In the genomic region with DNA sequence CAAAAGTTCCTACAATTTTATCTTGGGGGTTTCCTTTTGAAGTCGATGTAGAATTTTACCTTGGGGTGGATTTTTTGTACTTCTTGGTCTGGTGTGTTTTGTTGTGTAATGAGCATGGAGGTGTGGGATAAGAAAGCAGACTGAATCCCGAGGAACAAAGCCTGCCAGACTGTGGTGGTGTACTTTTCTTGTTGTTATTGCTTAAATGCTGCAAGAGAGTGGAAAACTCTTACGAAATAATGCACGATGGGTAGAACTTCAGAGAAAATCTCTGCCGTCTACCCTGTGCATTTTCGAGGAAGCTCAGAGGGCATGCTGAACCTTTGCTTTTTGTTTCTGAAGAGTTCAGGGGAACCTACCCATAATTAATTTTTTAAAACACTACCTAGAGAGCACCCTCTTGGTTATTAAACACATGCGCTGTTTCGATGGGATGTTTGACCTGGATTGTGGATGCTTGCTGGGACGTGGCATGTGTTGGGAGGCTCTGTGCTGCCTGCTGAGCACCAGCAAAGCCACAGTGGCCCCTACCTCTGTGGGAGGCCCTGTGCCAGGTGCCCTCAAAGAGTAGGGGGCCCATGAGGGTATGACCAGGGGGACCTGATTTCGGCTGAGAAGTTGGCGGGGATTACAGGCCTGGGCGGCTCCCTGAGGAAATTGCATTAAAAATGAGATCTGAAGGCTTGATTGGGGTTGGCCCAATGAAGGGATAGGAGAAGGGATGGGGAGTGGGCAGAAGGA, we compare ENCODE assay signal across 32 cellular contexts.
A peak's percentile ranks its signal among the peaks of the same experiment; 100 is the strongest.
DNase-seq lines count a peak whose midpoint lies in the region; ATAC-seq, FAIRE-seq and TF ChIP-seq lines count a peak whose summit lies in the region.
"Had no signal": no experiment of that assay in that cellular context is flagged by ENCODE, and none has a peak within 500 bp of the region (broad histone marks: within the 10 kb centered on the region; RNA-seq: fewer than 3 reads in every experiment).

No MANE protein-coding gene starts in this region.

- H2AK5ac ChIP-seq in neuronal stem cell (ENCODE audit: low read depth, low read length), result peak overlapping the region; percentile 2

- H3K4me1 Mint-ChIP-seq in astrocyte (ENCODE audit: low read depth, unreplicated experiment), result peaks cover 76% of the 10 kb centered on the region
- H3K4me1 Mint-ChIP-seq: activated naive CD8-positive, alpha-beta T cell treated with anti-CD3 and anti-CD28 coated beads for 36 hours had no signal

- H3K79me2 ChIP-seq in astrocyte (ENCODE audit: insufficient read depth, low read length), result peaks cover 58% of the 10 kb centered on the region

- H3K27ac Mint-ChIP-seq in astrocyte (ENCODE audit: unreplicated experiment), result peak overlapping the region; percentile 91
- H3K27ac Mint-ChIP-seq: activated naive CD8-positive, alpha-beta T cell treated with anti-CD3 and anti-CD28 coated beads for 36 hours; dendritic cell treated with granulocyte-macrophage colony-stimulating factor and Interleukin-4, amounts not matched to agents 40 ng/mL and 50 ng/mL, for 4 days; mesothelial cell of epicardium; stimulated activated naive B cell treated with anti-CD40 and anti-IgM and Interleukin-4, amounts not matched to agents 10 μg/mL and 1 μg/mL and 100 μg/mL, for 72 hours had no signal

- intact Hi-C loops in upper lobe of right lung (cut with DNase I), result no loop called here

- H4K8ac ChIP-seq in neuronal stem cell (ENCODE audit: low read depth, low read length), result no peak overlapping the region

- H3K27me3 ChIP-seq in astrocyte (ENCODE audit: insufficient read depth, low read length), result no peaks in the 10 kb centered on the region
- no peaks in the 10 kb centered on the region for H3K27me3 ChIP-seq in neuronal stem cell (ENCODE audit: control insufficient read depth in 3 of 3, insufficient read depth in 3 of 3, low read depth in 1 of 3, low read length in 3 of 3)
- H3K27me3 ChIP-seq in upper lobe of right lung, result no peaks in the 10 kb centered on the region
- H3K27me3 ChIP-seq: esophagus squamous epithelium, suprapubic skin had no signal

- peaks cover 29% of the 10 kb centered on the region for H3K4me1 ChIP-seq in astrocyte (ENCODE audit: insufficient read depth, low read length)
- H3K4me1 ChIP-seq in neuronal stem cell (ENCODE audit: control insufficient read depth in 2 of 2, insufficient read depth in 1 of 2, low read depth in 1 of 2, low read length in 2 of 2), result peaks cover 5 to 18% of the 10 kb centered on the region in 2 donors
- H3K4me1 ChIP-seq in upper lobe of right lung, result peaks cover 30% of the 10 kb centered on the region

- H4K20me1 ChIP-seq in astrocyte (ENCODE audit: insufficient read depth, low read length), result peaks cover 30% of the 10 kb centered on the region

- H2AFZ ChIP-seq in astrocyte (ENCODE audit: low read depth, low read length) (no peak overlapping the region), neuronal stem cell (ENCODE audit: low read length) (no peak overlapping the region)

- H2BK120ac ChIP-seq in neuronal stem cell (ENCODE audit: low read depth, low read length), result no peak overlapping the region

- H3K36me3 ChIP-seq in astrocyte (ENCODE audit: insufficient read depth, low read length), result no peaks in the 10 kb centered on the region
- peaks cover 6 to 54% of the 10 kb centered on the region in 2 donors for H3K36me3 ChIP-seq in neuronal stem cell (replicated peaks in 1 of 2; ENCODE audit: control insufficient read depth in 2 of 2, insufficient read depth in 2 of 2, low read length in 2 of 2)
- H3K36me3 ChIP-seq in upper lobe of right lung, result peaks cover 3% of the 10 kb centered on the region
- H3K36me3 ChIP-seq: suprapubic skin, WERI-Rb-1 had no signal

- H3K23ac ChIP-seq in neuronal stem cell (ENCODE audit: low read depth, low read length, poor library complexity), result no peak overlapping the region

- TF ChIP-seq CTCF in astrocyte (IDR thresholded peaks at IDR 0.05; ENCODE audit: insufficient read depth, low read depth, low read length), result no peak
- no peak for TF ChIP-seq CTCF in upper lobe of right lung (IDR thresholded peaks at IDR 0.05)

- no peak overlapping the region for H3K14ac ChIP-seq in neuronal stem cell (ENCODE audit: low read length)

- H3K36me3 Mint-ChIP-seq in astrocyte (ENCODE audit: low read depth, unreplicated experiment), result peaks cover 32% of the 10 kb centered on the region
- H3K36me3 Mint-ChIP-seq: activated naive CD8-positive, alpha-beta T cell treated with anti-CD3 and anti-CD28 coated beads for 36 hours; stimulated activated naive B cell treated with anti-CD40 and anti-IgM and Interleukin-4, amounts not matched to agents 10 μg/mL and 1 μg/mL and 100 μg/mL, for 72 hours had no signal

- peaks cover 1% of the 10 kb centered on the region for H3K9me3 Mint-ChIP-seq in astrocyte (ENCODE audit: unreplicated experiment)
- H3K9me3 Mint-ChIP-seq: activated naive CD8-positive, alpha-beta T cell treated with anti-CD3 and anti-CD28 coated beads for 36 hours; dendritic cell treated with granulocyte-macrophage colony-stimulating factor and Interleukin-4, amounts not matched to agents 40 ng/mL and 50 ng/mL, for 4 days; mesothelial cell of epicardium; stimulated activated naive B cell treated with anti-CD40 and anti-IgM and Interleukin-4, amounts not matched to agents 10 μg/mL and 1 μg/mL and 100 μg/mL, for 72 hours had no signal

- DNase-seq in MV-4-11 (lab: John Stamatoyannopoulos, UW) (peak; percentile 34), astrocyte (ENCODE audit: low read depth) (no peak), neuronal stem cell (ENCODE audit: low spot score) (no peak), upper lobe of right lung (no peak), NCI-H2171 treated with DMSO at 0.1 percent for 48 hours (lab: John Stamatoyannopoulos, UW) (no peak), A172 (ENCODE audit: low spot score) (no peak)
- no peak for DNase-seq in activated T-cell treated with anti-CD3 and anti-CD28 coated beads, Interleukin-2, amount 50 U/mL, for 1 hour
- DNase-seq: activated CD4-positive, alpha-beta T cell treated with anti-CD3 and anti-CD28 coated beads for 48 hours; activated CD8-positive, alpha-beta memory T cell treated with anti-CD3 and anti-CD28 coated beads for 24 hours; activated effector memory CD4-positive, alpha-beta T cell treated with anti-CD3 and anti-CD28 coated beads, Interleukin-2, amount 50 U/mL, for 16 hours; activated naive CD8-positive, alpha-beta T cell treated with anti-CD3 and anti-CD28 coated beads for 36 hours; aorta; C1 segment of cervical spinal cord; COR-L47; DMS53; esophagus squamous epithelium; foreskin melanocyte; HCEC 1CT; Kasumi-1; kidney; NCI-H146; NCI-H446 treated with DMSO at 0.1 percent for 48 hours; NCI-H82; nucleus accumbens; psoas muscle; stimulated activated naive B cell treated with anti-CD40 and anti-IgM and Interleukin-4, amounts not matched to agents 10 μg/mL and 1 μg/mL and 100 μg/mL, for 72 hours; T1000; WERI-Rb-1 had no signal

- H3K4me3 ChIP-seq in astrocyte (ENCODE audit: insufficient read depth, low read depth, low read length) (no peak overlapping the region), neuronal stem cell (ENCODE audit: low read length in 2 of 2) (no peak overlapping the region), upper lobe of right lung (no peak overlapping the region)
- H3K4me3 ChIP-seq: esophagus squamous epithelium, psoas muscle, suprapubic skin had no signal

- no peak overlapping the region for H3K4me3 Mint-ChIP-seq in astrocyte (ENCODE audit: unreplicated experiment)
- H3K4me3 Mint-ChIP-seq: activated naive CD8-positive, alpha-beta T cell treated with anti-CD3 and anti-CD28 coated beads for 36 hours; dendritic cell treated with granulocyte-macrophage colony-stimulating factor and Interleukin-4, amounts not matched to agents 40 ng/mL and 50 ng/mL, for 4 days; mesothelial cell of epicardium; stimulated activated naive B cell treated with anti-CD40 and anti-IgM and Interleukin-4, amounts not matched to agents 10 μg/mL and 1 μg/mL and 100 μg/mL, for 72 hours had no signal

- H3K27me3 Mint-ChIP-seq in astrocyte (ENCODE audit: low read depth, unreplicated experiment), result no peaks in the 10 kb centered on the region
- H3K27me3 Mint-ChIP-seq: activated naive CD8-positive, alpha-beta T cell treated with anti-CD3 and anti-CD28 coated beads for 36 hours had no signal

- H3K27ac ChIP-seq in astrocyte (ENCODE audit: low read depth, low read length) (no peak overlapping the region), neuronal stem cell (replicated peaks; ENCODE audit: low read length) (no peak overlapping the region), upper lobe of right lung (peak overlapping the region; percentile 48)
- H3K27ac ChIP-seq: esophagus squamous epithelium, psoas muscle, WERI-Rb-1 had no signal

- no peaks in the 10 kb centered on the region for H3K9me3 ChIP-seq in astrocyte (ENCODE audit: insufficient read depth, low read depth, low read length)
- H3K9me3 ChIP-seq in neuronal stem cell (replicated peaks in 1 of 2; ENCODE audit: control insufficient read depth in 2 of 2, insufficient read depth in 1 of 2, low read depth in 1 of 2, low read length in 2 of 2), result no peaks in the 10 kb centered on the region
- H3K9me3 ChIP-seq in upper lobe of right lung, result no peaks in the 10 kb centered on the region
- H3K9me3 ChIP-seq: esophagus squamous epithelium, psoas muscle, suprapubic skin had no signal

- no peak overlapping the region for H2BK5ac ChIP-seq in neuronal stem cell (ENCODE audit: low read length)

- no peak overlapping the region for H3K4me2 ChIP-seq in astrocyte (ENCODE audit: low read length)
- no peak overlapping the region for H3K4me2 ChIP-seq in neuronal stem cell (ENCODE audit: insufficient read depth, low read length, poor library complexity, severe bottlenecking)

- peaks cover 6% of the 10 kb centered on the region for H3K79me1 ChIP-seq in neuronal stem cell (ENCODE audit: low read depth, low read length)

- no peak for FAIRE-seq in astrocyte (lab: Jason Lieb, UNC)
- FAIRE-seq: GM12892, kidney had no signal

- peak overlapping the region; percentile 46 for H3K18ac ChIP-seq in neuronal stem cell (ENCODE audit: low read length)

- H4K91ac ChIP-seq in neuronal stem cell (ENCODE audit: low read depth, low read length, poor library complexity), result no peak overlapping the region

- H3K9ac ChIP-seq in astrocyte (ENCODE audit: low read length), result no peak overlapping the region
- H3K9ac ChIP-seq in neuronal stem cell (ENCODE audit: low read depth, low read length, poor library complexity), result no peak overlapping the region

- no CpG with 5 or more reads among the region's 12 CpGs for WGBS in neuronal stem cell (ENCODE audit: extremely low coverage in 2 of 2, insufficient read length in 2 of 2, insufficient replicate concordance in 1 of 2), 2 donors

- no peak overlapping the region for H3K4ac ChIP-seq in neuronal stem cell (ENCODE audit: low read length)

- no peak overlapping the region for H2BK12ac ChIP-seq in neuronal stem cell (ENCODE audit: low read length)

- no peak overlapping the region for H2BK15ac ChIP-seq in neuronal stem cell (ENCODE audit: low read length)

- peak; percentile 40 for ATAC-seq in upper lobe of right lung
- ATAC-seq: psoas muscle had no signal
